8 cellular contexts compared by ENCODE assay signal in genomic region chr1:114581335-114582287, GRCh38. TPM values are rescaled to one million over a fixed set of nuclear protein-coding genes. Genes with fewer than 3 reads are reported as not detected.
DNase-seq lines count a peak whose midpoint lies in the region; ATAC-seq, FAIRE-seq and TF ChIP-seq lines count a peak whose summit lies in the region.

TSS of gene BCAS2 (minus strand) at chr1:114581615. CDS start at chr1:114581591, 24 bp downstream.

- H4K91ac ChIP-seq in H1 (replicated peaks; ENCODE audit: insufficient read length, low read length): peak within 1 kb of the TSS; percentile 97

- no peaks in the 10 kb centered on the region for H3K9me3 ChIP-seq in H1 (ENCODE audit: insufficient read depth in 2 of 2, low read depth in 1 of 2, low read length in 1 of 2)

- peak; percentile 97 for ATAC-seq in GM21367 (IDR thresholded peaks at IDR 0.05; ENCODE audit: unreplicated experiment)
- ATAC-seq in memory B cell (ENCODE audit: low read depth): peak; percentile 94

- POLR2A ChIA-PET in H1 (lab: Charles Lee; ENCODE audit: partially characterized antibody): interaction anchor here (0.7 to 1.5 kb wide), 7 partner anchors 14 to 170 kb away, joined by 3 to 5 read pairs (median 3); partner anchors contain the start of genes DENND2C and TRIM33

- peak within 1 kb of the TSS; percentile 100 for H3K4me3 Mint-ChIP-seq in memory B cell

- H2BK5ac ChIP-seq in H1 (ENCODE audit: low read depth, low read length): peak within 1 kb of the TSS; percentile 88

- H3K27me3 ChIP-seq in H1 (replicated peaks in 1 of 4; ENCODE audit: control insufficient read depth in 3 of 4, extremely low read depth in 1 of 4, insufficient read depth in 3 of 4, low read length in 3 of 4): peaks cover 0 to 3% (median 0%) of the 10 kb centered on the region in 4 experiments; a peak in 1 of 7 replicates

- H3K4ac ChIP-seq in H1 (replicated peaks; ENCODE audit: insufficient read length, low read depth, low read length): peak within 1 kb of the TSS; percentile 69

- CTCF ChIA-PET in H1 (lab: Charles Lee; ENCODE audit: partially characterized antibody): interaction anchor here (0.5 to 0.7 kb wide), 5 partner anchors 13 to 1883 kb away, joined by 3 to 4 read pairs (median 3); no protein-coding TSS in a partner anchor

- TF ChIP-seq CTCF in H1 (IDR thresholded peaks at IDR 0.05; ENCODE audit: control extremely low read depth in 1 of 3, insufficient read depth in 1 of 3, low read depth in 1 of 3, low read length in 3 of 3): no peak

- peak; percentile 91 for DNase-seq in COLO829 (ENCODE audit: low spot score)
- DNase-seq in HTR-8/SVneo (ENCODE audit: insufficient read length, low spot score): peak; percentile 82
- DNase-seq in NOMO-1 treated with dmso at 0.1 percent for 144 hours (lab: John Stamatoyannopoulos, UW; ENCODE audit: unreplicated experiment): peak; percentile 95
- peak; percentile 62 to 86 (median 86) for DNase-seq in activated CD8-positive, alpha-beta memory T cell treated with anti-CD3 and anti-CD28 coated beads for 48 hours (ENCODE audit: low read depth in 2 of 3, low spot score in 2 of 3)
- DNase-seq in H1 (ENCODE audit: low read depth in 1 of 2, low spot score in 2 of 2): peak; percentile 87 to 88
- peak; percentile 83 to 92 for DNase-seq in memory B cell (ENCODE audit: low spot score in 2 of 2)
- peak; percentile 86 for DNase-seq in stimulated activated CD8-positive, alpha-beta memory T cell treated with anti-CD3 and anti-CD28 coated beads, Interleukin-12 subunit alpha, Interleukin-12 subunit beta, amount 100 ng/mL, for 24 hours (ENCODE audit: extremely low read depth)

- peak within 1 kb of the TSS; percentile 70 to 73 for H3K4me2 ChIP-seq in H1 (ENCODE audit: insufficient read depth in 1 of 2, low read depth in 2 of 2, low read length in 2 of 2)

- no peak within 1 kb of the TSS for H3K56ac ChIP-seq in H1 (replicated peaks; ENCODE audit: insufficient read length, low read depth, low read length)

- peaks cover 2% of the 10 kb centered on the region for H3K9me3 Mint-ChIP-seq in memory B cell

- H3K79me2 ChIP-seq in H1 (ENCODE audit: control insufficient read depth in 1 of 2, insufficient read depth in 2 of 2, low read length in 2 of 2): peaks cover 0 to 31% of the 10 kb centered on the region in 2 experiments; a peak in 2 of 4 replicates

- peak within 1 kb of the TSS; percentile 66 for H2AFZ ChIP-seq in H1 (ENCODE audit: low read length)

- H3K36me3 ChIP-seq in H1 (ENCODE audit: control insufficient read depth in 2 of 4, insufficient read depth in 4 of 4, low read length in 3 of 4): peaks cover 3 to 22% (median 9%) of the 10 kb centered on the region in 4 experiments

- no peak within 1 kb of the TSS for H2BK120ac ChIP-seq in H1 (replicated peaks; ENCODE audit: low read depth, low read length)

- H4K5ac ChIP-seq in H1 (ENCODE audit: insufficient read length, low read depth, low read length): peak within 1 kb of the TSS; percentile 15

- 0 out of 2 replicates have a peak within 1 kb of the TSS, but pooled peaks have one; percentile 79 for H3K18ac ChIP-seq in H1 (ENCODE audit: extremely low read depth, low read length)

- peak within 1 kb of the TSS; percentile 82 to 94 (median 90) for H3K4me3 ChIP-seq in H1 (ENCODE audit: extremely low read depth in 1 of 4, insufficient read depth in 2 of 4, low read depth in 3 of 4, low read length in 4 of 4)

- no peak within 1 kb of the TSS for H2BK15ac ChIP-seq in H1 (ENCODE audit: low read length)

- H3K4me1 ChIP-seq in H1 (replicated peaks in 1 of 4; ENCODE audit: control insufficient read depth in 3 of 4, insufficient read depth in 4 of 4, low read length in 3 of 4): peaks cover 0 to 2% (median 0%) of the 10 kb centered on the region in 4 experiments; a peak in 3 of 7 replicates

- peak within 1 kb of the TSS; percentile 99 for H3K27ac Mint-ChIP-seq in memory B cell

- H3K4me1 Mint-ChIP-seq in memory B cell: peaks cover 8% of the 10 kb centered on the region

- H3K79me1 ChIP-seq in H1 (ENCODE audit: low read depth, low read length): no peaks in the 10 kb centered on the region

- no peak within 1 kb of the TSS for H2BK20ac ChIP-seq in H1 (ENCODE audit: low read length)

- peaks cover 2% of the 10 kb centered on the region for H3K27me3 Mint-ChIP-seq in memory B cell

- H3K23me2 ChIP-seq in H1 (ENCODE audit: low read depth, low read length): no peaks in the 10 kb centered on the region

- peaks cover 14% of the 10 kb centered on the region for H3K36me3 Mint-ChIP-seq in memory B cell

- FAIRE-seq in HTR-8/SVneo (lab: Jason Lieb, UNC) (peak; percentile 49), H1 (lab: Jason Lieb, UNC) (peak; percentile 87)

- H3K27ac ChIP-seq in H1 (ENCODE audit: low read depth, low read length): peak within 1 kb of the TSS; percentile 90

- H4K8ac ChIP-seq in H1 (ENCODE audit: extremely low read depth, insufficient read depth, low read length): peak within 1 kb of the TSS; percentile 98

- no peak; a peak in 1 of 4 replicates for TF ChIP-seq RAD21 in H1 (IDR thresholded peaks at IDR 0.05 in 1 of 2, conservative IDR thresholded peaks at IDR 0.05 in 1 of 2; ENCODE audit: low read depth in 2 of 2, low read length in 2 of 2)

- no peak within 1 kb of the TSS for H3K23ac ChIP-seq in H1 (ENCODE audit: insufficient read length)

- TF ChIP-seq EP300 in H1 (IDR thresholded peaks at IDR 0.05; ENCODE audit: borderline replicate concordance in 1 of 2, low read depth in 2 of 2, low read length in 2 of 2): no peak

- peaks cover 0 to 1% of the 10 kb centered on the region in 2 experiments for H4K20me1 ChIP-seq in H1 (replicated peaks in 1 of 2; ENCODE audit: control insufficient read depth in 1 of 2, insufficient read depth in 2 of 2, low read length in 2 of 2)

- H3K14ac ChIP-seq in H1 (ENCODE audit: insufficient read length): no peak within 1 kb of the TSS

- peak; percentile 94 to 98 for TF ChIP-seq POLR2A in H1 (IDR thresholded peaks at IDR 0.05; ENCODE audit: control extremely low read depth in 1 of 2, low read depth in 2 of 2, low read length in 2 of 2)

- peak within 1 kb of the TSS; percentile 82; the same call in 1 of the 2 replicates for H2AK5ac ChIP-seq in H1 (ENCODE audit: low read depth, low read length)

- peak within 1 kb of the TSS; percentile 88 to 96 (median 89) for H3K9ac ChIP-seq in H1 (replicated peaks in 1 of 4; ENCODE audit: extremely low read depth in 1 of 4, low read depth in 3 of 4, low read length in 3 of 4)

- peak within 1 kb of the TSS; percentile 68; the same call in 1 of the 2 replicates for H2BK12ac ChIP-seq in H1 (ENCODE audit: low read depth, low read length)

- 12% methylated on average over 40 of the region's 40 CpGs; no CpG with 5 or more reads in 1 of the 2 experiments for WGBS in H1 (ENCODE audit: extremely low coverage in 1 of 2, insufficient coverage in 1 of 2, insufficient read length in 1 of 2, insufficient replicate concordance in 2 of 2, low coverage in 1 of 2, low lambda C conversion rate in 2 of 2, missing lambda C conversion rate in 1 of 2), 2 experiments

TF ChIP-seq in H1, 55 proteins besides CTCF, POLR2A, EP300 and RAD21 (continues in another document):
- TF ChIP-seq POLR2AphosphoS5 (IDR thresholded peaks at IDR 0.05; ENCODE audit: low read depth, low read length) (peak; percentile 96), CREB1 (IDR thresholded peaks at IDR 0.05) (peak; percentile 98), KDM4A (IDR thresholded peaks at IDR 0.05; ENCODE audit: low read depth, low read length, severe bottlenecking) (peak; percentile 68), SP1 (IDR thresholded peaks at IDR 0.05; ENCODE audit: low read depth, low read length) (0 out of 2 replicates have a peak, but pooled peaks have one; percentile 19), SAP30 (IDR thresholded peaks at IDR 0.05; ENCODE audit: insufficient read depth, insufficient replicate concordance, low read length) (peak; percentile 20), BACH1 (IDR thresholded peaks at IDR 0.05; ENCODE audit: low read length) (no peak), SIN3A (conservative IDR thresholded peaks at IDR 0.05 in 1 of 2, IDR thresholded peaks at IDR 0.05 in 1 of 2; ENCODE audit: low read depth in 1 of 2, low read length in 2 of 2) (peak; percentile 28 to 60; a peak in 3 of 4 replicates), ZNF274 (IDR thresholded peaks at IDR 0.05; ENCODE audit: borderline replicate concordance, extremely low read depth, low read length) (no peak), ASH2L (IDR thresholded peaks at IDR 0.05; ENCODE audit: low read length) (peak; percentile 35), SIX5 (IDR thresholded peaks at IDR 0.05; ENCODE audit: low read depth, low read length) (no peak), E2F6 (IDR thresholded peaks at IDR 0.05) (peak; percentile 55; the same call in 1 of the 2 replicates), CEBPB (IDR thresholded peaks at IDR 0.05; ENCODE audit: low read depth, low read length) (peak; percentile 63; the same call in 1 of the 2 replicates), YY1 (IDR thresholded peaks at IDR 0.05; ENCODE audit: low read depth, low read length) (peak; percentile 91), KDM5A (IDR thresholded peaks at IDR 0.05; ENCODE audit: low read length) (peak; percentile 68), SP4 (IDR thresholded peaks at IDR 0.05; ENCODE audit: low read length) (0 out of 2 replicates have a peak, but pooled peaks have one; percentile 14)

RNA-seq across cellular contexts. Expression of gene BCAS2, which starts in this region (rescaled TPM):
- 52.2 and 55.7 TPM in 2 replicates for total RNA-seq in H1 (2021; fragmentation: NEBNext Ultra II Directional; extraction: Animal tissue kit (Norgen Biotek cat#: 25700))
- polyA plus RNA-seq in H1 (2011; rRNA removed): 11.9 and 18.0 TPM in 2 replicates
- 34.0 TPM for polyA plus RNA-seq in H1 (2011; cell fraction: cytosol; rRNA removed)
- polyA plus RNA-seq in H1 (2011; cell fraction: nucleus; rRNA removed): 4.3 TPM
- polyA plus RNA-seq in H1 (2012, experiment 1 of 2): 39.9 to 61.0 TPM (median 41.8 TPM) in 4 replicates
- 5.0 TPM for polyA plus RNA-seq in H1 (2012, experiment 2 of 2)
- polyA plus RNA-seq in H1 (2013, experiment 1 of 2): 43.0 TPM
- 43.1 TPM for polyA plus RNA-seq in H1 (2013, experiment 2 of 2)
- 9.4 and 16.2 TPM in 2 replicates for polyA minus RNA-seq in H1 (2011; rRNA and poly(A)+ RNA removed)
- 9.4 TPM for polyA minus RNA-seq in H1 (2011; cell fraction: cytosol; rRNA and poly(A)+ RNA removed)
- 10.2 TPM for polyA minus RNA-seq in H1 (2011; cell fraction: nucleus; rRNA and poly(A)+ RNA removed)

Comparison
In these comparisons a context has a peak if more than half of its experiments do, and no peak if none do; other contexts are left out.
1. Peak in every context shown above with its lines: DNase-seq, ATAC-seq, H3K4me3 ChIP-seq and H3K27ac ChIP-seq.